ENCODE assay signal across 20 cellular contexts in genomic region chr10:114996542-114996941, GRCh38. TPM values are rescaled to one million over a fixed set of nuclear protein-coding genes. Genes with fewer than 3 reads are reported as not detected.
DNase-seq lines count a peak whose midpoint lies in the region; ATAC-seq, FAIRE-seq and TF ChIP-seq lines count a peak whose summit lies in the region.
"Had no signal": no experiment of that assay in that cellular context is flagged by ENCODE, and none has a peak within 500 bp of the region (broad histone marks: within the 10 kb centered on the region; RNA-seq: fewer than 3 reads in every experiment).

No MANE protein-coding gene starts in this region.

- no peak for TF ChIP-seq CTCF in left lung (IDR thresholded peaks at IDR 0.05)

- H3K36me3 ChIP-seq in left lung, result no peaks in the 10 kb centered on the region
- H3K36me3 ChIP-seq: prostate gland had no signal

- peaks cover 14% of the 10 kb centered on the region for H3K36me3 Mint-ChIP-seq in activated T-cell treated with anti-CD3 and anti-CD28 coated beads, Interleukin-2, amount 50 U/mL, for 4 hours (ENCODE audit: insufficient read depth)

- H3K27ac ChIP-seq in left lung, result no peak overlapping the region
- H3K27ac ChIP-seq: prostate gland had no signal

- no peaks in the 10 kb centered on the region for H3K9me3 Mint-ChIP-seq in activated T-cell treated with anti-CD3 and anti-CD28 coated beads, Interleukin-2, amount 50 U/mL, for 4 hours
- H3K9me3 Mint-ChIP-seq: activated naive CD8-positive, alpha-beta T cell treated with anti-CD3 and anti-CD28 coated beads for 36 hours; activated T-helper 1 cell treated with anti-CD3 and anti-CD28 coated beads, Interleukin-12 subunit alpha, Interleukin-12 subunit beta, Interleukin-2, Interleukin-4 antibody, amounts not matched to agents 30 ng/mL and 10 ng/mL and 1 ng/mL, durations not matched to agents 14 hours and 24 hours and 36 hours; stimulated activated naive CD8-positive, alpha-beta T cell treated with anti-CD3 and anti-CD28 coated beads, Interleukin-15, Interleukin-2, amounts not matched to agents 100 ng/mL and 50 ng/mL, for 24 hours had no signal

- intact Hi-C loops in left lung (cut with DNase I), result no loop called here

- no peak for ATAC-seq in GM19035 (IDR thresholded peaks at IDR 0.05; ENCODE audit: unreplicated experiment)
- no peak for ATAC-seq in left lung
- ATAC-seq in activated T-cell treated with anti-CD3 and anti-CD28 coated beads, Interleukin-2, amount 50 U/mL, for 4 hours, result no peak
- ATAC-seq: left lobe of liver had no signal

- FAIRE-seq in urothelium cell line (lab: Jason Lieb, UNC), result no peak
- FAIRE-seq: G401.6 had no signal

- no peak overlapping the region for H3K4me3 ChIP-seq in left lung
- H3K4me3 ChIP-seq: prostate gland had no signal

- no peaks in the 10 kb centered on the region for H3K4me1 ChIP-seq in left lung
- H3K4me1 ChIP-seq: prostate gland had no signal

- no peaks in the 10 kb centered on the region for H3K4me1 Mint-ChIP-seq in activated T-cell treated with anti-CD3 and anti-CD28 coated beads, Interleukin-2, amount 50 U/mL, for 4 hours (ENCODE audit: low read depth)

- peak; percentile 78 for DNase-seq in HCEC 1CT
- peak; percentile 37 for DNase-seq in astrocyte of the hippocampus (ENCODE audit: low read depth, low spot score)
- peak; percentile 34 for DNase-seq in foreskin melanocyte
- peak; percentile 13 for DNase-seq in urothelium cell line (ENCODE audit: low spot score)
- DNase-seq in left lung, result no peak
- no peak for DNase-seq in activated T-cell treated with anti-CD3 and anti-CD28 coated beads, Interleukin-2, amount 50 U/mL, for 4 hours
- DNase-seq: activated naive CD8-positive, alpha-beta T cell treated with anti-CD3 and anti-CD28 coated beads for 36 hours; erythroblast; glutamatergic neuron; midbrain; MM.1S; NCI-H2171 treated with DMSO at 0.1 percent for 48 hours; NCI-H526 treated with DMSO at 0.1 percent for 48 hours; trophoblast cell had no signal

- H3K27me3 Mint-ChIP-seq in activated T-cell treated with anti-CD3 and anti-CD28 coated beads, Interleukin-2, amount 50 U/mL, for 4 hours (ENCODE audit: low read depth), result no peaks in the 10 kb centered on the region
- H3K27me3 Mint-ChIP-seq: activated naive CD8-positive, alpha-beta T cell treated with anti-CD3 and anti-CD28 coated beads for 36 hours; stimulated activated naive CD8-positive, alpha-beta T cell treated with anti-CD3 and anti-CD28 coated beads, Interleukin-15, Interleukin-2, amounts not matched to agents 100 ng/mL and 50 ng/mL, for 24 hours had no signal

- no peaks in the 10 kb centered on the region for H3K27me3 ChIP-seq in left lung

- no peak overlapping the region for H3K4me3 Mint-ChIP-seq in activated T-cell treated with anti-CD3 and anti-CD28 coated beads, Interleukin-2, amount 50 U/mL, for 4 hours
- H3K4me3 Mint-ChIP-seq: activated naive CD8-positive, alpha-beta T cell treated with anti-CD3 and anti-CD28 coated beads for 36 hours; activated T-helper 1 cell treated with anti-CD3 and anti-CD28 coated beads, Interleukin-12 subunit alpha, Interleukin-12 subunit beta, Interleukin-2, Interleukin-4 antibody, amounts not matched to agents 30 ng/mL and 10 ng/mL and 1 ng/mL, durations not matched to agents 14 hours and 24 hours and 36 hours; stimulated activated naive CD8-positive, alpha-beta T cell treated with anti-CD3 and anti-CD28 coated beads, Interleukin-15, Interleukin-2, amounts not matched to agents 100 ng/mL and 50 ng/mL, for 24 hours had no signal

- H3K9me3 ChIP-seq in left lung, result no peaks in the 10 kb centered on the region
- H3K9me3 ChIP-seq: prostate gland had no signal

RNA-seq across cellular contexts. Expression of gene TRUB1, which starts 58.5 kb away (rescaled TPM):
- 10 to 100 TPM; 11.8 to 14.7 TPM for total RNA-seq in left lung
- 10 to 100 TPM; 20.3 to 26.9 (median 26.7) TPM for total RNA-seq in activated T-cell treated with anti-CD3 and anti-CD28 coated beads, Interleukin-2, amount 50 U/mL, for 4 hours

Comparison
In these comparisons a context has a peak if more than half of its experiments do, and no peak if none do; other contexts are left out.
1. DNase-seq: peak in HCEC 1CT (single experiment), astrocyte of the hippocampus (single experiment), foreskin melanocyte (single experiment) and urothelium cell line (single experiment); none in left lung (0 of 2) and activated T-cell treated with anti-CD3 and anti-CD28 coated beads, Interleukin-2, amount 50 U/mL, for 4 hours (single experiment).